Comparison of ENCODE assay signal across 10 cellular contexts in genomic region chr17:2412561-2413021, GRCh38. TPM values are rescaled to one million over a fixed set of nuclear protein-coding genes. Genes with fewer than 3 reads are reported as not detected.
DNase-seq lines count a peak whose midpoint lies in the region; ATAC-seq and TF ChIP-seq lines count a peak whose summit lies in the region.
"Had no signal": no experiment of that assay in that cellular context is flagged by ENCODE, and none has a peak within 500 bp of the region (broad histone marks: within the 10 kb centered on the region; RNA-seq: fewer than 3 reads in every experiment).

No MANE protein-coding gene starts in this region.

- ATAC-seq in foreskin keratinocyte (no peak), HG03196 (IDR thresholded peaks at IDR 0.05; ENCODE audit: unreplicated experiment) (no peak), HG02885 (IDR thresholded peaks at IDR 0.05; ENCODE audit: poor library complexity, unreplicated experiment) (no peak)

- peaks cover 36% of the 10 kb centered on the region for H3K36me3 ChIP-seq in WERI-Rb-1

- TF ChIP-seq CTCF in WERI-Rb-1 (IDR thresholded peaks at IDR 0.05; ENCODE audit: low read depth, low read length) (peak; percentile 16; the same call in 1 of the 2 replicates), foreskin keratinocyte (conservative IDR thresholded peaks at IDR 0.05) (peak; percentile 16)

- H3K27me3 ChIP-seq in WERI-Rb-1 (ENCODE audit: insufficient read depth, low read depth, severe bottlenecking), result no peaks in the 10 kb centered on the region
- H3K27me3 ChIP-seq in foreskin keratinocyte, result no peaks in the 10 kb centered on the region

- no peak overlapping the region for H3K27ac ChIP-seq in WERI-Rb-1
- H3K27ac ChIP-seq in foreskin keratinocyte, result no peak overlapping the region

- DNase-seq in D341Med (ENCODE audit: low spot score) (peak; percentile 46), WERI-Rb-1 (no peak), foreskin keratinocyte (no peak), posterior vena cava (ENCODE audit: low spot score) (peak; percentile 81), activated gamma-delta T cell (lab: John Stamatoyannopoulos, UW) (no peak)
- no peak for DNase-seq in activated effector memory CD4-positive, alpha-beta T cell treated with Interleukin-2 at 50 U/mL for 16 hours
- DNase-seq: KBM-7, SIG-M5 had no signal

- intact Hi-C loops in posterior vena cava (cut with DNase I), result no loop called here

- peaks cover 3% of the 10 kb centered on the region for H3K4me1 ChIP-seq in foreskin keratinocyte

- H3K9me3 ChIP-seq in WERI-Rb-1 (ENCODE audit: severe bottlenecking), result no peaks in the 10 kb centered on the region

- no peak overlapping the region for H3K4me3 ChIP-seq in WERI-Rb-1 (ENCODE audit: low read depth, low read length)

RNA-seq across cellular contexts. Expression of gene MNT, which starts 11.7 kb away (rescaled TPM):
- total RNA-seq in foreskin keratinocyte, result 5.3 and 5.9 TPM in 2 replicates
- polyA plus RNA-seq in foreskin keratinocyte, result 4.5 and 4.7 TPM in 2 replicates
- 10 to 100 TPM; 26.0 to 27.2 TPM for total RNA-seq in posterior vena cava

Comparison
In these comparisons a context has a peak if more than half of its experiments do, and no peak if none do; other contexts are left out.
1. DNase-seq: peak in D341Med (single experiment) and posterior vena cava (single experiment); none in WERI-Rb-1 (single experiment), foreskin keratinocyte (0 of 2), activated effector memory CD4-positive, alpha-beta T cell treated with Interleukin-2 at 50 U/mL for 16 hours (single experiment) and activated gamma-delta T cell (single experiment).